ENCODE assay signal across 20 cellular contexts in genomic region chr19:33366127-33366526, GRCh38. TPM values are rescaled to one million over a fixed set of nuclear protein-coding genes. Genes with fewer than 3 reads are reported as not detected.
DNase-seq lines count a peak whose midpoint lies in the region; ATAC-seq, FAIRE-seq and TF ChIP-seq lines count a peak whose summit lies in the region.
"Had no signal": no experiment of that assay in that cellular context is flagged by ENCODE, and none has a peak within 500 bp of the region (broad histone marks: within the 10 kb centered on the region; RNA-seq: fewer than 3 reads in every experiment).

No MANE protein-coding gene starts in this region.

- H3K27me3 ChIP-seq in hepatocyte, result no peaks in the 10 kb centered on the region
- no peaks in the 10 kb centered on the region for H3K27me3 ChIP-seq in small intestine (ENCODE audit: control insufficient read depth in 2 of 2, insufficient read depth in 2 of 2, low read length in 2 of 2)
- H3K27me3 ChIP-seq: BE2C had no signal

- no peak for FAIRE-seq in small intestine (lab: Jason Lieb, UNC)
- FAIRE-seq: GM19239, HTR-8/SVneo, K562 had no signal

- peak overlapping the region; percentile 88 for H3K27ac ChIP-seq in hepatocyte
- H3K27ac ChIP-seq in small intestine (ENCODE audit: low read depth in 1 of 2, low read length in 1 of 2), result peak overlapping the region; percentile 76
- H3K27ac ChIP-seq: GM23248 had no signal

- in situ Hi-C loops in G401 (cut with HindIII; ENCODE audit: low sequenced_read_pairs), result no loop called here

- no peaks in the 10 kb centered on the region for H3K9me2 ChIP-seq in hepatocyte (replicated peaks; ENCODE audit: insufficient read depth)

- H3K4me3 ChIP-seq in hepatocyte, result no peak overlapping the region
- H3K4me3 ChIP-seq in small intestine (ENCODE audit: low read depth in 1 of 2, low read length in 2 of 2), result peak overlapping the region in 1 of 2 donors; percentile 1
- H3K4me3 ChIP-seq: GM23248, HAP-1, K562 had no signal

- H3K4me2 ChIP-seq in hepatocyte, result peak overlapping the region; percentile 62

- no peaks in the 10 kb centered on the region for H3K79me2 ChIP-seq in hepatocyte

- no peaks in the 10 kb centered on the region for H4K20me1 ChIP-seq in hepatocyte (ENCODE audit: insufficient read depth, poor library complexity, severe bottlenecking)

- no peak for ATAC-seq in HG03196 (IDR thresholded peaks at IDR 0.05; ENCODE audit: unreplicated experiment)
- ATAC-seq: K562 had no signal

- WGBS in hepatocyte (ENCODE audit: low lambda C conversion rate, missing lambda C conversion rate), result 51% methylated on average over 6 of the region's 6 CpGs
- WGBS in small intestine, 3 donors, result 18 to 51% (median 31%) methylated on average over 6 of the region's 6 CpGs

- H3K4me1 ChIP-seq in hepatocyte (ENCODE audit: insufficient read depth) (peaks cover 31% of the 10 kb centered on the region), small intestine (ENCODE audit: control insufficient read depth in 2 of 2, insufficient read depth in 1 of 2, low read depth in 1 of 2, low read length in 1 of 2) (peaks cover 3% of the 10 kb centered on the region in 2 donors)
- H3K4me1 ChIP-seq: BE2C, HAP-1 had no signal

- DNase-seq in LoVo (ENCODE audit: low spot score), result peak; percentile 36
- DNase-seq in hepatocyte (ENCODE audit: low spot score), result peak; percentile 47
- DNase-seq in small intestine, result peak; percentile 93
- DNase-seq in G401 (ENCODE audit: low spot score), result no peak
- DNase-seq in NCI-H226, result no peak
- DNase-seq: ACHN; BE2C; C1 segment of cervical spinal cord; CD4-positive, CD25-positive, alpha-beta regulatory T cell; CD8-positive, alpha-beta memory T cell; DMS153; DMS79; GF-D8; GM23248; IMR-90 had no signal

- H2AFZ ChIP-seq in hepatocyte, result no peak overlapping the region
- H2AFZ ChIP-seq: GM23248 had no signal

- no peak for TF ChIP-seq CTCF in hepatocyte (IDR thresholded peaks at IDR 0.05; ENCODE audit: poor library complexity)

- H3K36me3 ChIP-seq in hepatocyte (replicated peaks; ENCODE audit: insufficient read depth, low read depth) (no peaks in the 10 kb centered on the region), small intestine (ENCODE audit: control insufficient read depth in 2 of 2, insufficient read depth in 2 of 2, low read length in 2 of 2) (no peaks in the 10 kb centered on the region)
- H3K36me3 ChIP-seq: BE2C, HAP-1 had no signal

- H3K9me3 ChIP-seq in hepatocyte (ENCODE audit: low read depth) (no peaks in the 10 kb centered on the region), small intestine (ENCODE audit: control insufficient read depth, low read depth) (no peaks in the 10 kb centered on the region)
- H3K9me3 ChIP-seq: BE2C, HAP-1 had no signal

RNA-seq across cellular contexts. Expression of gene CEBPG, which starts 7.4 kb away (rescaled TPM):
- total RNA-seq in hepatocyte, result 69.4 and 69.5 TPM in 2 replicates
- polyA plus RNA-seq in hepatocyte (26.2 and 33.1 TPM in 2 replicates), small intestine (10 to 100 TPM; 48.6 to 68.4 (median 67.1) TPM)
- total RNA-seq in G401 (2014; rRNA removed; shearing (Covaris generic)), result 8.2 and 22.1 TPM in 2 replicates

Comparison
In these comparisons a context has a peak if more than half of its experiments do, and no peak if none do; other contexts are left out.
1. DNase-seq: peak in LoVo (single experiment), hepatocyte (single experiment) and small intestine (single experiment); none in G401 (single experiment) and NCI-H226 (single experiment).